ENCODE assay signal across 8 cellular contexts in the genomic region with DNA sequence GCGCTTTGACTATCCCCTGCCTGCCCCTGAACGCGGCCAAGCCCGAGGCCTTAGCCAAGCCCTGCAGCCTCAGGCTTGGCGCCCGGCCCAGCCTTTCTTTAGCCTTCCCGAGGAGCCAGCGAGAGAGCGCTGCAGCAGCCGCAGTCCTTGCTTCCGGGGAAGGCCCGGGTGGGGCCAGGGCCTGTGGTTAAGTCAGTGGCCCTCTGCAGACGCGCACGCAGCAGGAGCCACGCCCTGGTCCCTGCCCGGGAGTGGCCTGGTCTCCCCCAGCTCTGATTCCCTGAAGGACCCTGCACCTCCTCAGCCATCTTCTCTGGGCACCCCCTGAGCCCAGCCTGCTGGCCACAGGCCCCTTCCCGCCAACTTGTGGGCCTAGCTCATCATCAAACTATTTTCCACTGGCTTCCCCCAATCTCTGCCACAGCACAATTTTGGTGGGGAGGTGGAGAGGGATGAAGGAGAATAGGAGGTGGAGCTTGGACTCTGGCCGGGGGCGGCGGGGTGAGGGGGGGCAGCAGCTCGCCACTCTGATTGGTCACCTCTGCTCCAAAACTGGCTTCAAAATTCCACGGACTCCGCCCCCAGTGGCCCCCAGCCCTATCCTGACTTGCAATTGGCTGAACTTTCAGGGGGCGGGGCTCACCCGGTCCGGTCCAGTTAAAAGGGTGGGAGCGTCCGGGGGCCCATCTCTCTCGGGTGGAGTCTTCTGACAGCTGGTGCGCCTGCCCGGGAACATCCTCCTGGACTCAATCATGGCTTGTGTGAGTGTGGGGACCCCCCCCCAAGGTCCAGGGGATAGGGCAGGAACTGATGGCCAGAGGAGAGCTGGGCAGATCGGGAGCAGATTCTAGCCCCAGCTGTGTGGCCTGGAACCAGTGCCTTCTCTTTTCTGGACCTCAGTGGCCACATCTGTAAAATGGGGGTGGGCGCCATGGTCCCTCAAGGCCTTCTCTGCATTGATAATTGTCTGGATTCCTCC. TPM values are rescaled to one million over a fixed set of nuclear protein-coding genes. Genes with fewer than 3 reads are reported as not detected.
DNase-seq lines count a peak whose midpoint lies in the region; ATAC-seq and TF ChIP-seq lines count a peak whose summit lies in the region.

LGALS1 (plus strand) TSS at position 686 of the 979 bp plus-strand sequence; CDS start at position 753, 67 bp downstream.

- no peak for TF ChIP-seq CTCF in smooth muscle cell (IDR thresholded peaks at IDR 0.05; ENCODE audit: borderline replicate concordance, insufficient read depth, poor library complexity, severe bottlenecking)

- peaks cover 19% of the 10 kb centered on the region for H3K36me3 ChIP-seq in GM23248 (ENCODE audit: low read depth)
- no peaks in the 10 kb centered on the region for H3K36me3 ChIP-seq in smooth muscle cell (ENCODE audit: low read depth)

- H3K27me3 ChIP-seq in GM23248 (replicated peaks; ENCODE audit: insufficient read depth): no peaks in the 10 kb centered on the region
- no peaks in the 10 kb centered on the region for H3K27me3 ChIP-seq in smooth muscle cell (ENCODE audit: low read depth)

- no peaks in the 10 kb centered on the region for H3K9me2 ChIP-seq in GM23248 (ENCODE audit: insufficient read depth)

- H3K79me2 ChIP-seq in GM23248 (ENCODE audit: insufficient read depth) (peaks cover 33% of the 10 kb centered on the region), smooth muscle cell (ENCODE audit: low read depth) (peaks cover 23% of the 10 kb centered on the region)

- peak within 1 kb of the TSS; percentile 100 for H3K4me2 ChIP-seq in GM23248 (ENCODE audit: unreplicated experiment)
- H3K4me2 ChIP-seq in smooth muscle cell: peak within 1 kb of the TSS; percentile 97

- H3K4me3 ChIP-seq in GM23248 (peak within 1 kb of the TSS; percentile 89), smooth muscle cell (peak within 1 kb of the TSS; percentile 74)

- H3F3A ChIP-seq in GM23248 (ENCODE audit: insufficient read depth) (peaks cover 27% of the 10 kb centered on the region), smooth muscle cell (ENCODE audit: low read depth) (peaks cover 38% of the 10 kb centered on the region)

- in situ Hi-C loops in GM23248 (cut with MboI): no loop called here

- peak within 1 kb of the TSS; percentile 82 for H3K27ac ChIP-seq in GM23248
- H3K27ac ChIP-seq in smooth muscle cell (ENCODE audit: low read depth): peak within 1 kb of the TSS; percentile 92

- peak; percentile 97 for DNase-seq in Daoy (ENCODE audit: low read depth)
- peak; percentile 99 for DNase-seq in GM23248
- peak; percentile 9 for DNase-seq in NCI-H1092 (lab: John Stamatoyannopoulos, UW)
- peak; percentile 88 for DNase-seq in UCSD-AML1 (lab: John Stamatoyannopoulos, UW; ENCODE audit: unreplicated experiment)
- peak; percentile 66 for DNase-seq in central memory CD4-positive, alpha-beta T cell
- peak; percentile 64 for DNase-seq in inferior parietal cortex (ENCODE audit: extremely low spot score)
- peak; percentile 89 for DNase-seq in smooth muscle cell (lab: John Stamatoyannopoulos, UW; ENCODE audit: unreplicated experiment)

- no peaks in the 10 kb centered on the region for H3K9me3 ChIP-seq in GM23248 (ENCODE audit: low read depth)
- H3K9me3 ChIP-seq in smooth muscle cell (replicated peaks; ENCODE audit: low read depth): no peaks in the 10 kb centered on the region

- H4K20me1 ChIP-seq in GM23248 (ENCODE audit: insufficient read depth) (peaks cover 8% of the 10 kb centered on the region; the same call in 1 of the 2 replicates), smooth muscle cell (ENCODE audit: low read depth) (peaks cover 31% of the 10 kb centered on the region)

- H3K9ac ChIP-seq in GM23248 (peak within 1 kb of the TSS; percentile 85), smooth muscle cell (ENCODE audit: low read depth) (peak within 1 kb of the TSS; percentile 93)

- 0 to 1% methylated on average over 33 to 34 of the region's 34 CpGs for WGBS in GM23248 (ENCODE audit: low coverage in 1 of 2, low lambda C conversion rate in 2 of 2, missing lambda C conversion rate in 2 of 2), 2 experiments
- WGBS in smooth muscle cell (ENCODE audit: low lambda C conversion rate): 23% methylated on average over 34 of the region's 34 CpGs

- H3K4me1 ChIP-seq in GM23248 (ENCODE audit: insufficient read depth) (peaks cover 14% of the 10 kb centered on the region), smooth muscle cell (ENCODE audit: low read depth) (peaks cover 3% of the 10 kb centered on the region)

- H2AFZ ChIP-seq in GM23248 (no peak within 1 kb of the TSS), smooth muscle cell (ENCODE audit: low read depth) (no peak within 1 kb of the TSS)

- no peak for ATAC-seq in GM21528 (IDR thresholded peaks at IDR 0.05; ENCODE audit: low FRiP score, unreplicated experiment)

RNA-seq across cellular contexts. Expression of gene LGALS1, which starts in this region (rescaled TPM):
- total RNA-seq in Daoy (2014; rRNA removed; shearing (Covaris generic)): 3,366 and 4,590 TPM in 2 replicates
- total RNA-seq in GM23248 (2014; rRNA removed; shearing (Covaris generic)): 5,290 and 7,830 TPM in 2 replicates
- polyA plus RNA-seq in GM23248 (2016; fragmentation: Nextera tagmentation; extraction: Ambion mirVana): 6,727 and 6,984 TPM in 2 replicates
- 3,694 and 5,079 TPM in 2 replicates for total RNA-seq in smooth muscle cell
- polyA plus RNA-seq in smooth muscle cell: 4,318 and 5,332 TPM in 2 replicates

Comparison
In these comparisons a context has a peak if more than half of its experiments do, and no peak if none do; other contexts are left out.
1. DNase-seq: peak in every context shown above with its lines; median percentile 99 in GM23248; 97 in Daoy; 89 in smooth muscle cell; 88 in UCSD-AML1; 66 in central memory CD4-positive, alpha-beta T cell; 64 in inferior parietal cortex; 9 in NCI-H1092.